In genomic region chr12:1920971-1921370, GRCh38 we compare ENCODE assay signal across 13 cellular contexts. TPM values are rescaled to one million over a fixed set of nuclear protein-coding genes. Genes with fewer than 3 reads are reported as not detected.
A peak's percentile ranks its signal among the peaks of the same experiment; 100 is the strongest.
DNase-seq lines count a peak whose midpoint lies in the region; ATAC-seq and TF ChIP-seq lines count a peak whose summit lies in the region.
"Had no signal": no experiment of that assay in that cellular context is flagged by ENCODE, and none has a peak within 500 bp of the region (broad histone marks: within the 10 kb centered on the region; RNA-seq: fewer than 3 reads in every experiment).

No MANE protein-coding gene starts in this region.

- no peaks in the 10 kb centered on the region for H3K9me2 ChIP-seq in GM23338 (ENCODE audit: insufficient read depth)

- TF ChIP-seq POLR2A in prostate gland (IDR thresholded peaks at IDR 0.05), result no peak

- TF ChIP-seq CTCF in prostate gland (IDR thresholded peaks at IDR 0.05) (no peak), GM23338 (conservative IDR thresholded peaks at IDR 0.05; ENCODE audit: low read depth in 2 of 2) (no peak)

- H3K27ac Mint-ChIP-seq in GM23338, result no peak overlapping the region
- H3K27ac Mint-ChIP-seq: stimulated activated effector memory CD8-positive, alpha-beta T cell treated with anti-CD3 and anti-CD28 coated beads, Interleukin-12 subunit alpha, Interleukin-12 subunit beta, amount 100 ng/mL, for 72 hours had no signal

- no peaks in the 10 kb centered on the region for H3K79me2 ChIP-seq in GM23338 (replicated peaks; ENCODE audit: insufficient read depth)

- ATAC-seq in GM23338, result no peak
- ATAC-seq: stimulated activated effector memory CD8-positive, alpha-beta T cell treated with anti-CD3 and anti-CD28 coated beads, Interleukin-12 subunit alpha, Interleukin-12 subunit beta, amount 100 ng/mL, for 72 hours had no signal

- H3K9me3 Mint-ChIP-seq in GM23338, result no peaks in the 10 kb centered on the region
- H3K9me3 Mint-ChIP-seq: stimulated activated effector memory CD8-positive, alpha-beta T cell treated with anti-CD3 and anti-CD28 coated beads, Interleukin-12 subunit alpha, Interleukin-12 subunit beta, amount 100 ng/mL, for 72 hours had no signal

- no peaks in the 10 kb centered on the region for H4K20me1 ChIP-seq in GM23338 (replicated peaks; ENCODE audit: insufficient read depth)

- no peaks in the 10 kb centered on the region for H3K27me3 ChIP-seq in prostate gland (replicated peaks; ENCODE audit: insufficient read depth)
- H3K27me3 ChIP-seq in GM23338 (ENCODE audit: insufficient read depth), result no peaks in the 10 kb centered on the region

- H3F3A ChIP-seq in GM23338 (replicated peaks; ENCODE audit: low read depth), result no peaks in the 10 kb centered on the region

- H3K36me3 ChIP-seq in prostate gland (no peaks in the 10 kb centered on the region), GM23338 (ENCODE audit: insufficient read depth) (no peaks in the 10 kb centered on the region)

- no peaks in the 10 kb centered on the region for H3K9me3 ChIP-seq in prostate gland

- H3K4me2 ChIP-seq in GM23338, result no peak overlapping the region

- no peak overlapping the region for H3K4me3 ChIP-seq in prostate gland
- H3K4me3 ChIP-seq in GM23338, result no peak overlapping the region

- H3K36me3 Mint-ChIP-seq in GM23338 (ENCODE audit: low read depth), result no peaks in the 10 kb centered on the region
- H3K36me3 Mint-ChIP-seq: stimulated activated effector memory CD8-positive, alpha-beta T cell treated with anti-CD3 and anti-CD28 coated beads, Interleukin-12 subunit alpha, Interleukin-12 subunit beta, amount 100 ng/mL, for 72 hours had no signal

- intact Hi-C loops in prostate gland (cut with DNase I), result no loop called here

- no peak overlapping the region for H3K4me3 Mint-ChIP-seq in GM23338
- H3K4me3 Mint-ChIP-seq: stimulated activated effector memory CD8-positive, alpha-beta T cell treated with anti-CD3 and anti-CD28 coated beads, Interleukin-12 subunit alpha, Interleukin-12 subunit beta, amount 100 ng/mL, for 72 hours had no signal

- H3K27ac ChIP-seq in prostate gland, result no peak overlapping the region
- H3K27ac ChIP-seq in GM23338 (ENCODE audit: low read depth), result no peak overlapping the region
- H3K27ac ChIP-seq: 22Rv1 had no signal

- H2AFZ ChIP-seq in GM23338, result no peak overlapping the region

- in situ Hi-C loops in KBM-7 (cut with MboI; ENCODE audit: low pct_unique_long_range_greater_than_20kb, low sequenced_read_pairs), result no loop called here

- H3K4me1 ChIP-seq in prostate gland (replicated peaks) (no peaks in the 10 kb centered on the region), GM23338 (ENCODE audit: insufficient read depth) (no peaks in the 10 kb centered on the region)

- peaks cover 13% of the 10 kb centered on the region for H3K27me3 Mint-ChIP-seq in GM23338 (ENCODE audit: insufficient read depth, low read depth, poor library complexity)

- peaks cover 13% of the 10 kb centered on the region for H3K4me1 Mint-ChIP-seq in GM23338

- DNase-seq in SIG-M5 treated with dmso at 0.1 percent for 504 hours (lab: John Stamatoyannopoulos, UW; ENCODE audit: unreplicated experiment) (peak; percentile 71), SIG-M5 (lab: John Stamatoyannopoulos, UW) (no peak), KBM-7 (peak; percentile 89), ecto neural progenitor cell (ENCODE audit: low spot score) (peak; percentile 41), prostate gland (ENCODE audit: low spot score) (peak; percentile 3), NCI-H345 (lab: John Stamatoyannopoulos, UW) (no peak), GM23338 (ENCODE audit: low spot score) (no peak), NCI-H1417 treated with DMSO at 0.1 percent for 48 hours (lab: John Stamatoyannopoulos, UW) (no peak)
- DNase-seq: NCI-H1436 treated with DMSO at 0.1 percent for 48 hours, NCI-H82 had no signal

- 83% methylated on average over 17 of the region's 17 CpGs for WGBS in prostate gland

TF ChIP-seq in GM23338, 12 proteins besides CTCF, POLR2A, EP300 and RAD21 (continues in another document):
- TF ChIP-seq NANOG (IDR thresholded peaks at IDR 0.05; ENCODE audit: borderline replicate concordance), result no peak
- TF ChIP-seq STAT1 (IDR thresholded peaks at IDR 0.05; ENCODE audit: unreplicated experiment), result no peak
- no peak for TF ChIP-seq REST (IDR thresholded peaks at IDR 0.05; ENCODE audit: unreplicated experiment)
- TF ChIP-seq ETS1 (IDR thresholded peaks at IDR 0.05), result no peak
- no peak for TF ChIP-seq ZNF114 (CRISPR knock-in tag; IDR thresholded peaks at IDR 0.05)
- TF ChIP-seq POLR2AphosphoS5 (IDR thresholded peaks at IDR 0.05; ENCODE audit: low read depth), result no peak
- TF ChIP-seq EZH2phosphoT487 (IDR thresholded peaks at IDR 0.05; ENCODE audit: unreplicated experiment), result no peak
- TF ChIP-seq EZH2 (IDR thresholded peaks at IDR 0.05; ENCODE audit: low read depth, unreplicated experiment), result no peak

RNA-seq across cellular contexts. Expression of gene CACNA2D4, which starts 2.5 kb away (rescaled TPM):
- 1 to 10 TPM; 1.4 to 9.4 TPM for total RNA-seq in prostate gland
- total RNA-seq in GM23338 (2014; rRNA removed; shearing (Covaris generic)), result 0.07 TPM in 1 of 2 replicates, not detected in the other
- polyA plus RNA-seq in GM23338 (2016; fragmentation: Nextera tagmentation; extraction: Ambion mirVana), result 0.24 TPM in 1 of 2 replicates, not detected in the other
- polyA plus RNA-seq: neural cell had no signal

Comparison
In these comparisons a context has a peak if more than half of its experiments do, and no peak if none do; other contexts are left out.
1. DNase-seq: peak in SIG-M5 treated with dmso at 0.1 percent for 504 hours (single experiment), KBM-7 (single experiment), ecto neural progenitor cell (single experiment) and prostate gland (single experiment); none in SIG-M5 (single experiment), NCI-H345 (single experiment), GM23338 (single experiment) and NCI-H1417 treated with DMSO at 0.1 percent for 48 hours (single experiment).